Comparison of ENCODE assay signal across 8 cellular contexts in genomic region chr3:25665646-25666136, GRCh38. TPM values are rescaled to one million over a fixed set of nuclear protein-coding genes. Genes with fewer than 3 reads are reported as not detected.
A peak's percentile ranks its signal among the peaks of the same experiment; 100 is the strongest.
DNase-seq lines count a peak whose midpoint lies in the region; ATAC-seq and TF ChIP-seq lines count a peak whose summit lies in the region.

No MANE protein-coding gene starts in this region.

- POLR2A ChIA-PET in activated CD4-positive, alpha-beta T cell treated with anti-CD3 and anti-CD28 coated beads for 36 hours (lab: Charles Lee) = interaction anchor here (0.6 kb wide), 1 partner anchor 31 kb away, joined by 4 read pairs; no protein-coding TSS in a partner anchor
- POLR2A ChIA-PET in activated CD4-positive, alpha-beta memory T cell treated with anti-CD3 and anti-CD28 coated beads, Interleukin-2, amount 10 ng/mL, durations not matched to agents 7 days and 5 days (lab: Charles Lee) = interaction anchor here (1.1 to 1.7 kb wide), 3 partner anchors 117 to 124 kb away, joined by 3 to 11 read pairs (median 9); partner anchors contain the start of genes NGLY1 and OXSM

- CTCF ChIA-PET in activated CD4-positive, alpha-beta T cell treated with anti-CD3 and anti-CD28 coated beads for 36 hours (lab: Charles Lee) = interaction anchor here (0.6 to 3.9 kb wide), 6 partner anchors 9 to 192 kb away, joined by 3 to 22 read pairs (median 3); no protein-coding TSS in a partner anchor
- CTCF ChIA-PET in activated CD4-positive, alpha-beta memory T cell treated with anti-CD3 and anti-CD28 coated beads, Interleukin-2, amount 10 ng/mL, durations not matched to agents 7 days and 5 days (lab: Charles Lee) = interaction anchor here (1.3 kb wide), 1 partner anchor 18 kb away, joined by 3 read pairs; no protein-coding TSS in a partner anchor

- 50 to 52% methylated on average over 4 of the region's 4 CpGs for WGBS in testis, 2 donors

- no peak for TF ChIP-seq POLR2A in testis (IDR thresholded peaks at IDR 0.05)

- peak overlapping the region; percentile 89 to 94 for H3K4me3 ChIP-seq in testis

- H3K4me3 Mint-ChIP-seq in activated CD4-positive, alpha-beta T cell treated with anti-CD3 and anti-CD28 coated beads for 36 hours = peak overlapping the region; percentile 83
- peak overlapping the region; percentile 89 for H3K4me3 Mint-ChIP-seq in activated CD4-positive, alpha-beta memory T cell treated with anti-CD3 and anti-CD28 coated beads, Interleukin-2, amount 10 ng/mL, durations not matched to agents 7 days and 5 days
- peak overlapping the region; percentile 92 to 100 (median 98) for H3K4me3 Mint-ChIP-seq in immature natural killer cell

- H3K36me3 ChIP-seq in testis (ENCODE audit: low read depth, missing control alignments) = no peaks in the 10 kb centered on the region

- H3K27me3 Mint-ChIP-seq in activated CD4-positive, alpha-beta T cell treated with anti-CD3 and anti-CD28 coated beads for 36 hours = no peaks in the 10 kb centered on the region
- H3K27me3 Mint-ChIP-seq in activated CD4-positive, alpha-beta memory T cell treated with anti-CD3 and anti-CD28 coated beads, Interleukin-2, amount 10 ng/mL, durations not matched to agents 7 days and 5 days = peaks cover 5% of the 10 kb centered on the region
- peaks cover 15 to 20% (median 16%) of the 10 kb centered on the region in 3 donors for H3K27me3 Mint-ChIP-seq in immature natural killer cell (ENCODE audit: low read depth in 3 of 3)

- peak; percentile 17 for DNase-seq in activated CD4-positive, alpha-beta T cell treated with anti-CD3 and anti-CD28 coated beads for 36 hours
- DNase-seq in activated CD4-positive, alpha-beta T cell treated with anti-CD3 and anti-CD28 coated beads, Interleukin-2, amount 50 U/mL, for 48 hours = no peak
- DNase-seq in activated CD4-positive, alpha-beta memory T cell treated with anti-CD3 and anti-CD28 coated beads, Interleukin-2, amount 10 ng/mL, durations not matched to agents 7 days and 5 days = no peak
- peak in 1 of 3 donors; percentile 18 for DNase-seq in immature natural killer cell
- no peak for DNase-seq in testis
- no peak for DNase-seq in NCI-H187 (lab: John Stamatoyannopoulos, UW)
- no peak for DNase-seq in stimulated activated CD8-positive, alpha-beta memory T cell treated with anti-CD3 and anti-CD28 coated beads, Interleukin-4, amount 100 ng/mL, for 48 hours

- peaks cover 13% of the 10 kb centered on the region for H3K36me3 Mint-ChIP-seq in activated CD4-positive, alpha-beta T cell treated with anti-CD3 and anti-CD28 coated beads for 36 hours (ENCODE audit: low read depth)
- peaks cover 14% of the 10 kb centered on the region for H3K36me3 Mint-ChIP-seq in activated CD4-positive, alpha-beta memory T cell treated with anti-CD3 and anti-CD28 coated beads, Interleukin-2, amount 10 ng/mL, durations not matched to agents 7 days and 5 days (ENCODE audit: low read depth)
- H3K36me3 Mint-ChIP-seq in immature natural killer cell = no peaks in the 10 kb centered on the region

- H3K27me3 ChIP-seq in testis = no peaks in the 10 kb centered on the region

- TF ChIP-seq CTCF in testis (IDR thresholded peaks at IDR 0.05) = no peak

- peaks cover 12% of the 10 kb centered on the region for H3K4me1 ChIP-seq in testis

- H3K27ac Mint-ChIP-seq in activated CD4-positive, alpha-beta T cell treated with anti-CD3 and anti-CD28 coated beads for 36 hours = peak overlapping the region; percentile 100
- H3K27ac Mint-ChIP-seq in activated CD4-positive, alpha-beta memory T cell treated with anti-CD3 and anti-CD28 coated beads, Interleukin-2, amount 10 ng/mL, durations not matched to agents 7 days and 5 days = peak overlapping the region; percentile 95
- peak overlapping the region; percentile 97 to 100 (median 98) for H3K27ac Mint-ChIP-seq in immature natural killer cell

- no peaks in the 10 kb centered on the region for H3K9me3 Mint-ChIP-seq in activated CD4-positive, alpha-beta T cell treated with anti-CD3 and anti-CD28 coated beads for 36 hours (ENCODE audit: low read depth)
- no peaks in the 10 kb centered on the region for H3K9me3 Mint-ChIP-seq in activated CD4-positive, alpha-beta memory T cell treated with anti-CD3 and anti-CD28 coated beads, Interleukin-2, amount 10 ng/mL, durations not matched to agents 7 days and 5 days
- no peaks in the 10 kb centered on the region for H3K9me3 Mint-ChIP-seq in immature natural killer cell

- intact Hi-C loops in activated CD4-positive, alpha-beta T cell treated with anti-CD3 and anti-CD28 coated beads for 36 hours (cut with DNase I, micrococcal nuclease) = loop anchor here (1.0 to 10.0 kb wide), 5 partner anchors 118 to 1819 kb away; partner anchors contain the start of genes NGLY1 (in 2 of the 2), NKIRAS1 (in 1 of the 2), NR1D2 (in 1 of the 2) and OXSM (in 1 of the 2)
- intact Hi-C loops in testis (cut with DNase I; ENCODE audit: low total_unique reads) = no loop called here

- H3K9me3 ChIP-seq in testis = no peaks in the 10 kb centered on the region

- H3K4me1 Mint-ChIP-seq in activated CD4-positive, alpha-beta T cell treated with anti-CD3 and anti-CD28 coated beads for 36 hours = peaks cover 37% of the 10 kb centered on the region
- H3K4me1 Mint-ChIP-seq in activated CD4-positive, alpha-beta memory T cell treated with anti-CD3 and anti-CD28 coated beads, Interleukin-2, amount 10 ng/mL, durations not matched to agents 7 days and 5 days = peaks cover 31% of the 10 kb centered on the region
- H3K4me1 Mint-ChIP-seq in immature natural killer cell = peaks cover 42 to 54% of the 10 kb centered on the region in 2 donors

- H3K27ac ChIP-seq in testis = peak overlapping the region; percentile 95 to 99

- no peak for ATAC-seq in activated CD4-positive, alpha-beta T cell treated with anti-CD3 and anti-CD28 coated beads for 36 hours
- ATAC-seq in esophagus mucosa = no peak

RNA-seq across cellular contexts. Expression of gene TOP2B, which starts 1.0 kb away (rescaled TPM):
- total RNA-seq in activated CD4-positive, alpha-beta T cell treated with anti-CD3 and anti-CD28 coated beads for 36 hours = 100 to 1,000 TPM; 132 to 156 TPM
- total RNA-seq in activated CD4-positive, alpha-beta memory T cell treated with anti-CD3 and anti-CD28 coated beads, Interleukin-2, amount 10 ng/mL, durations not matched to agents 7 days and 5 days = 100 to 1,000 TPM; 114 TPM
- polyA plus RNA-seq in immature natural killer cell = 10 to 100 TPM; 31.8 to 84.5 (median 45.7) TPM
- total RNA-seq in testis = 10 to 100 TPM; 76.9 to 86.5 TPM
- 46.4 TPM for polyA plus RNA-seq in testis (ENCODE audit: insufficient read depth, low read depth, low replicate concordance)
- 52.7 TPM for total RNA-seq in esophagus mucosa
